Comparison of ENCODE assay signal across 15 cellular contexts in the genomic region with DNA sequence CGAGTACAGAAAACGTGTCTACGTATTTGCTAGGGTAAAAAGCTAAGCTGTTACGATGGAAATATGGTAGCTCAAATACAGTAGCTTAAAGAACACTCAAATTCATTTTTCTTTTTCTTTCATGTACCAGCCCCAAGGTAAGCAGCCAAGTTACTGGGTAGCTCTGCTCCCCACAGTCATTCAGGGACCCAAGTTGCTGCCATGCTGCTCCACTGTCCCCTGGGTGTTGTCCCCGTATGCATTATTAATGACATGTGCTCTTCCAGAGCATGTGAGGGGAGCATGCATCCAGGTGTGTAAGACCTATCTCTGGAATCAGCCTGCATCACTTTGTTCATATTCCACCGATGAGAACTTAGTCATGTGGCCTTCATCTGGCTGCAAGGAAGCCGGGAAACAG.
DNase-seq lines count a peak whose midpoint lies in the region; ATAC-seq, FAIRE-seq and TF ChIP-seq lines count a peak whose summit lies in the region.
"Had no signal": no experiment of that assay in that cellular context is flagged by ENCODE, and none has a peak within 500 bp of the region (broad histone marks: within the 10 kb centered on the region; RNA-seq: fewer than 3 reads in every experiment).

No MANE protein-coding gene starts in this region.

- TF ChIP-seq RAD21 in HepG2 (CRISPR knock-in tag; IDR thresholded peaks at IDR 0.05): no peak

- H3K23ac ChIP-seq in trophoblast cell (ENCODE audit: low read length): peak overlapping the region; percentile 73

- DNase-seq in HepG2 (ENCODE audit: low spot score) (no peak), right lobe of liver (no peak), PC-3 (no peak), trophoblast cell (no peak), left lobe of liver (ENCODE audit: low spot score) (no peak), testis (no peak)
- DNase-seq in activated CD4-positive, alpha-beta T cell treated with anti-CD3 and anti-CD28 coated beads, Interleukin-2, amount 50 U/mL, for 4 hours: no peak
- DNase-seq: Calu3; CD8-positive, alpha-beta T cell; DMS79 treated with DMSO at 0.1 percent for 48 hours; GF-D8; GM23248; H7; HFFc6 had no signal

- TF ChIP-seq CTCF in HepG2 (CRISPR knock-in tag; IDR thresholded peaks at IDR 0.05): no peak
- no peak for TF ChIP-seq CTCF in right lobe of liver (IDR thresholded peaks at IDR 0.05)
- no peak for TF ChIP-seq CTCF in PC-3 (conservative IDR thresholded peaks at IDR 0.05; ENCODE audit: low read depth, low read length)
- TF ChIP-seq CTCF in testis (IDR thresholded peaks at IDR 0.05): no peak

- WGBS in HepG2 (ENCODE audit: low lambda C conversion rate): 92% methylated on average over 7 of the region's 7 CpGs
- 86% methylated on average over 5 of the region's 7 CpGs for WGBS in right lobe of liver (ENCODE audit: insufficient coverage, low coverage, low lambda C conversion rate, missing lambda C conversion rate)
- WGBS in trophoblast cell (ENCODE audit: extremely low coverage, insufficient coverage, insufficient read length): no CpG with 5 or more reads among the region's 7 CpGs
- 95 to 97% methylated on average over 7 of the region's 7 CpGs for WGBS in testis, 2 donors

- ATAC-seq in HepG2 (peak; percentile 46), right lobe of liver (no peak), PC-3 (no peak), left lobe of liver (no peak)
- ATAC-seq: CD8-positive, alpha-beta T cell had no signal

- POLR2A ChIA-PET in HepG2 (lab: Yijun Ruan, JAX) (no interaction called here), PC-3 (lab: Charles Lee; ENCODE audit: unreplicated experiment) (no interaction called here)

- peaks cover 3 to 15% of the 10 kb centered on the region in 2 experiments; a peak in 3 of 5 replicates for H3K36me3 ChIP-seq in HepG2 (replicated peaks in 1 of 2; ENCODE audit: control insufficient read depth in 1 of 2, insufficient read depth in 2 of 2, low read length in 2 of 2)
- H3K36me3 ChIP-seq in right lobe of liver: no peaks in the 10 kb centered on the region
- H3K36me3 ChIP-seq in PC-3 (ENCODE audit: low read depth, low read length): peaks cover 9% of the 10 kb centered on the region; the same call in 1 of the 2 replicates
- H3K36me3 ChIP-seq in trophoblast cell (ENCODE audit: control insufficient read depth in 1 of 2, insufficient read depth in 2 of 2, low read length in 2 of 2): peaks cover 0 to 2% of the 10 kb centered on the region in 2 experiments
- no peaks in the 10 kb centered on the region for H3K36me3 ChIP-seq in testis (ENCODE audit: low read depth, missing control alignments)

- H2BK120ac ChIP-seq in trophoblast cell (ENCODE audit: insufficient read depth, low read length, poor library complexity): no peak overlapping the region

- intact Hi-C loops in HepG2 (cut with micrococcal nuclease; ENCODE audit: unreplicated experiment) (no loop called here), right lobe of liver (cut with DNase I) (no loop called here), PC-3 (cut with micrococcal nuclease) (no loop called here), testis (cut with DNase I; ENCODE audit: low total_unique reads) (no loop called here)

- H3K4me3 ChIP-seq in HepG2 (replicated peaks in 1 of 3; ENCODE audit: insufficient read depth in 1 of 3, low read depth in 2 of 3, low read length in 3 of 3) (no peak overlapping the region), right lobe of liver (no peak overlapping the region), PC-3 (ENCODE audit: low read length) (no peak overlapping the region), trophoblast cell (ENCODE audit: low read depth, low read length) (no peak overlapping the region), testis (no peak overlapping the region)
- H3K4me3 ChIP-seq: BLaER1 treated with 17β-estradiol and CSF1 and Interleukin-3, amounts not matched to agents 10 nM and 100 nM; GM23248 had no signal

- no peaks in the 10 kb centered on the region for H3K79me2 ChIP-seq in HepG2 (ENCODE audit: insufficient read depth, low read length)
- no peaks in the 10 kb centered on the region for H3K79me2 ChIP-seq in PC-3 (ENCODE audit: low read length)
- H3K79me2 ChIP-seq in trophoblast cell (ENCODE audit: control insufficient read depth, insufficient read depth, low read length, poor library complexity): no peaks in the 10 kb centered on the region

- TF ChIP-seq EP300 in HepG2 (IDR thresholded peaks at IDR 0.05; ENCODE audit: low read depth in 2 of 2, low read length in 2 of 2) (no peak), HepG2 (CRISPR knock-in tag; IDR thresholded peaks at IDR 0.05; ENCODE audit: borderline replicate concordance) (no peak)

- no peak overlapping the region for H4K12ac ChIP-seq in trophoblast cell (ENCODE audit: low read depth, low read length)

- CTCF ChIA-PET in HepG2 (lab: Yijun Ruan, JAX; ENCODE audit: low intra/inter-chr PET ratio, low total read pairs) (no interaction called here), PC-3 (lab: Charles Lee) (no interaction called here)

- H3F3A ChIP-seq in PC-3 (ENCODE audit: low read length, unreplicated experiment): no peaks in the 10 kb centered on the region

- no peak overlapping the region for H3K27ac ChIP-seq in HepG2 (ENCODE audit: extremely low read length, insufficient read depth, low read length)
- no peak overlapping the region for H3K27ac ChIP-seq in right lobe of liver
- no peak overlapping the region for H3K27ac ChIP-seq in PC-3 (ENCODE audit: low read length)
- no peak overlapping the region for H3K27ac ChIP-seq in trophoblast cell (ENCODE audit: low read depth, low read length)
- no peak overlapping the region for H3K27ac ChIP-seq in testis
- H3K27ac ChIP-seq: GM23248 had no signal

- H2AK5ac ChIP-seq in trophoblast cell (ENCODE audit: low read length): no peak overlapping the region

- no peaks in the 10 kb centered on the region for H3K4me1 ChIP-seq in HepG2 (ENCODE audit: insufficient read depth, low read length)
- no peaks in the 10 kb centered on the region for H3K4me1 ChIP-seq in right lobe of liver
- no peaks in the 10 kb centered on the region for H3K4me1 ChIP-seq in PC-3 (ENCODE audit: insufficient read depth, low read length)
- H3K4me1 ChIP-seq in trophoblast cell (ENCODE audit: control insufficient read depth in 1 of 2, insufficient read depth in 2 of 2, low read length in 2 of 2): no peaks in the 10 kb centered on the region
- H3K4me1 ChIP-seq in testis: no peaks in the 10 kb centered on the region

- H3K9me3 ChIP-seq in HepG2 (ENCODE audit: low read length) (no peaks in the 10 kb centered on the region), right lobe of liver (no peaks in the 10 kb centered on the region), PC-3 (ENCODE audit: low read length) (no peaks in the 10 kb centered on the region), trophoblast cell (ENCODE audit: insufficient read depth, low read depth, low read length) (no peaks in the 10 kb centered on the region), testis (no peaks in the 10 kb centered on the region)
- H3K9me3 ChIP-seq: BLaER1 treated with 17β-estradiol and CSF1 and Interleukin-3, amounts not matched to agents 10 nM and 100 nM had no signal

- peaks cover 3% of the 10 kb centered on the region for H3K79me1 ChIP-seq in trophoblast cell (ENCODE audit: low read length)

- BruUV-seq in HepG2 (replicated peaks; lab: Mats Ljungman, UMichigan) (no TSS peak), PC-3 (replicated peaks; lab: Mats Ljungman, UMichigan) (TSS peak; percentile 0)

- no peak for FAIRE-seq in HepG2 (lab: Jason Lieb, UNC)

- H3K18ac ChIP-seq in trophoblast cell (ENCODE audit: low read length): no peak overlapping the region

- no peak overlapping the region for H3K14ac ChIP-seq in trophoblast cell (ENCODE audit: low read length)

- H4K20me1 ChIP-seq in HepG2 (ENCODE audit: insufficient read depth, low read length) (no peaks in the 10 kb centered on the region), PC-3 (ENCODE audit: low read length) (no peaks in the 10 kb centered on the region)
- H4K20me1 ChIP-seq: BLaER1 treated with 17β-estradiol and CSF1 and Interleukin-3, amounts not matched to agents 10 nM and 100 nM had no signal

- H4K8ac ChIP-seq in trophoblast cell (ENCODE audit: low read depth, low read length): no peak overlapping the region

- H2AFZ ChIP-seq in HepG2 (ENCODE audit: low read length): no peak overlapping the region
- H2AFZ ChIP-seq in PC-3 (ENCODE audit: low read length): no peak overlapping the region
- H2AFZ ChIP-seq in trophoblast cell (ENCODE audit: insufficient read depth, low read length, poor library complexity): no peak overlapping the region
- H2AFZ ChIP-seq: GM23248 had no signal

- no peaks in the 10 kb centered on the region for H3K9me2 ChIP-seq in PC-3 (replicated peaks; ENCODE audit: low read length)

- no peak overlapping the region for H2BK5ac ChIP-seq in trophoblast cell (ENCODE audit: low read depth, low read length, poor library complexity)

- H2BK12ac ChIP-seq in trophoblast cell (ENCODE audit: low read length): no peak overlapping the region

- H3K9ac ChIP-seq in HepG2 (ENCODE audit: insufficient read depth, low read depth, low read length) (no peak overlapping the region), PC-3 (ENCODE audit: low read length) (no peak overlapping the region), trophoblast cell (ENCODE audit: low read length) (no peak overlapping the region)
- H3K9ac ChIP-seq: BLaER1 treated with 17β-estradiol and CSF1 and Interleukin-3, amounts not matched to agents 10 nM and 100 nM; GM23248 had no signal

- H4K91ac ChIP-seq in trophoblast cell (ENCODE audit: low read depth, low read length): no peak overlapping the region

- TF ChIP-seq POLR2A in HepG2 (IDR thresholded peaks at IDR 0.05; ENCODE audit: insufficient read depth in 1 of 2, low read depth in 2 of 2, low read length in 2 of 2) (no peak), right lobe of liver (IDR thresholded peaks at IDR 0.05) (no peak), testis (IDR thresholded peaks at IDR 0.05) (no peak)

- no peak overlapping the region for H3K4ac ChIP-seq in trophoblast cell (ENCODE audit: low read depth, low read length)

- in situ Hi-C loops in HepG2 (cut with HindIII; ENCODE audit: extremely low pct_ligation_motif_present, low pct_unique_long_range_greater_than_20kb): no loop called here

- H3K27me3 ChIP-seq in HepG2 (ENCODE audit: control insufficient read depth in 1 of 2, insufficient read depth in 2 of 2, low read length in 2 of 2) (no peaks in the 10 kb centered on the region), right lobe of liver (no peaks in the 10 kb centered on the region), PC-3 (ENCODE audit: low read length) (no peaks in the 10 kb centered on the region), trophoblast cell (ENCODE audit: insufficient read depth, low read length) (no peaks in the 10 kb centered on the region), testis (no peaks in the 10 kb centered on the region)
- H3K27me3 ChIP-seq: BLaER1 treated with 17β-estradiol and CSF1 and Interleukin-3, amounts not matched to agents 10 nM and 100 nM had no signal

- H3K4me2 ChIP-seq in HepG2 (ENCODE audit: low read depth, low read length) (no peak overlapping the region), PC-3 (ENCODE audit: low read length) (no peak overlapping the region), trophoblast cell (ENCODE audit: low read length) (no peak overlapping the region)

TF ChIP-seq in HepG2, 621 proteins besides CTCF, POLR2A, EP300 and RAD21:
- TF ChIP-seq POLR2G (IDR thresholded peaks at IDR 0.05; ENCODE audit: low read depth, low read length) (peak; percentile 36; the same call in 1 of the 2 replicates), ZZZ3 (CRISPR knock-in tag; IDR thresholded peaks at IDR 0.05; ENCODE audit: borderline replicate concordance) (no peak), RBM22 (optimal IDR thresholded peaks at IDR 0.05; ENCODE audit: low read length) (peak; percentile 82)
